ENCODE assay signal across 8 cellular contexts in the genomic region with DNA sequence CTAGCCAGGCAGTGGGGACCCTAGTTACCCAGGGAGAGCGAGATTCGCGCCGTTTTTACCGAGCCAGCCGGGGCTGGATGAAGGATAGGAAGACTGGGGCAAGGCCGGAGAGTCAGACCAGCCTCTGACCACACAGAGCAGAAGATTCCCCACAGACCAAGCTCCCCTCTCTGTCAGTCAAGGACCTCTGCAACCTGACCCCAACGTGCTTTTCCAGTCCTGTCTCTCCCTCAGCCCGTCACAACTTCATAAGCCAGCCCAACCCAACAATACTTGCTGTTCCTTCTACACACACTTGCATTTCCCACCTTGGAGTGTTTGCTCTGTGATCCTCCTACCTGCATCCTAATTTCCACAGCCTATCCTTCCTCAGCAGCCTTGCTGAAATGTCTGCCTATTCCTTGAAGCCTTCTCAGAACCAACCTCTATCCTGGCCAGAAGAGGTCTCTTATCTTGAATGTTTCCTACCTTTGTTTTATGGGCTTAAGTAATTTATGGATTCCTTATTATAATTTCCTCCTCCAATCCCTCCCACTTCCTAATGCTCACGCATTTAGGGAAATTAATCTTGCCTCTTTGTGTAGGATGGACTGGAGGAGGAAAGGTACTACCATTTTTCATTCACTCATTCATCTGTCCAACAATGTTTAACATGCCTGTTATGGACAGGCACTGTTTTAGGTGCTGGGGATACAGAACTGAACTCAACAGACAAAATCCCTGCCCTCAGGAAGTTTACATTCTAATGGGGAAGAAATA. TPM values are rescaled to one million over a fixed set of nuclear protein-coding genes. Genes with fewer than 3 reads are reported as not detected.
A peak's percentile ranks its signal among the peaks of the same experiment; 100 is the strongest.
DNase-seq lines count a peak whose midpoint lies in the region; ATAC-seq lines count a peak whose summit lies in the region.

A gene (minus strand): TSS at position 424 of the 759 bp plus-strand sequence. CDS start 751 bp downstream, outside the sequence.

- DNase-seq in NCI-H1105 treated with DMSO at 0.1 percent for 48 hours (lab: John Stamatoyannopoulos, UW) = peak; percentile 36
- no peak for DNase-seq in mucosa of gallbladder (ENCODE audit: low spot score)
- no peak for DNase-seq in D341Med (ENCODE audit: low spot score)
- DNase-seq in RKO (ENCODE audit: low spot score) = no peak

- no peaks in the 10 kb centered on the region for H3K9me3 ChIP-seq in duodenal mucosa (ENCODE audit: control insufficient read depth in 1 of 2, low read length in 2 of 2)

- no peaks in the 10 kb centered on the region for H3K27me3 ChIP-seq in duodenal mucosa (ENCODE audit: control insufficient read depth in 1 of 2, insufficient read depth in 2 of 2, low read length in 2 of 2)

- 9% methylated on average over 10 of the region's 10 CpGs for WGBS in urinary bladder

- H3K9ac ChIP-seq in duodenal mucosa (ENCODE audit: low read depth in 1 of 2, low read length in 2 of 2) = peak within 1 kb of the TSS; percentile 75 to 76

- H3K27ac ChIP-seq in duodenal mucosa (ENCODE audit: low read depth, low read length) (peak within 1 kb of the TSS; percentile 79), urinary bladder (ENCODE audit: low read depth) (peak within 1 kb of the TSS; percentile 86)

- H3K36me3 ChIP-seq in duodenal mucosa (ENCODE audit: control insufficient read depth in 1 of 2, insufficient read depth in 2 of 2, low read length in 2 of 2) = peaks cover 13 to 19% of the 10 kb centered on the region in 2 donors
- peaks cover 4% of the 10 kb centered on the region for H3K36me3 ChIP-seq in urinary bladder (ENCODE audit: insufficient read depth)

- H3K4me3 ChIP-seq in GM08714 (ENCODE audit: low read length) = peak within 1 kb of the TSS; percentile 49; the same call in 1 of the 2 replicates
- peak within 1 kb of the TSS; percentile 69 to 82 for H3K4me3 ChIP-seq in duodenal mucosa (ENCODE audit: low read depth in 1 of 2, low read length in 2 of 2)
- H3K4me3 ChIP-seq in urinary bladder (ENCODE audit: low read depth, low read length) = peak within 1 kb of the TSS; percentile 67

- peaks cover 5 to 18% of the 10 kb centered on the region in 2 donors for H3K4me1 ChIP-seq in duodenal mucosa (ENCODE audit: control insufficient read depth in 1 of 2, insufficient read depth in 2 of 2, low read length in 2 of 2)
- H3K4me1 ChIP-seq in urinary bladder (ENCODE audit: insufficient read depth) = no peaks in the 10 kb centered on the region

- ATAC-seq in GM21529 (IDR thresholded peaks at IDR 0.05; ENCODE audit: unreplicated experiment) = no peak

RNA-seq across cellular contexts. Expression of the gene that starts here (rescaled TPM):
- total RNA-seq in mucosa of gallbladder (40.6 TPM), urinary bladder (67.5 TPM)
- polyA plus RNA-seq in urinary bladder = 116 TPM
